In the genomic region with DNA sequence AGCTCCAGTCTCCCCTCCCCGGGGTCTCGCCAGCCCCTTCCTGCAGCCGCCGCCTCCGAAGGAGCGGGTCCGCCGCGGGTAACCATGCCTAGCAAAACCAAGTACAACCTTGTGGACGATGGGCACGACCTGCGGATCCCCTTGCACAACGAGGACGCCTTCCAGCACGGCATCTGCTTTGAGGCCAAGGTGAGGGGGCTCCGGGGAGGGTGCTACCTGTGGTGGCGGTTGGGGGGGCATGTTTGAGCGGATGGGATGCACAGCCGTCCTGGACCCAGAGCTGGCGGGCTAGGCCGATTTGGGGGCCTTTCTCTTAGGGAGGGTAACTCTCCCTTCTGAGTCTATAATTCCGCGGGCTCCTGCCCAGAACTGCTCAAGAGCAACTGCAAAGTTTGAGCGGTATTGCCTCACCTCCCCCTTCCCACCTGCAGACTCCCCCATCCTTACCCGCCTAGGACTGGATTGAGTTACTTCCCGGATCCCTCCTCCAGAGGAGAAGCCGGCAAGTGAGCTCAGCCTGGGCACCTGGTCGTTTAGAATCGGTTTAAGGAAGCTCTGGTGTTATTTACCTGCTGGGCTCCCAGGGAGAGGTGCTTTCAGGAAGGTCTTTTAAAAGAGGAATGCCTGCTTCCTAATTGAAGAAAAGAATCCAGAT, we compare ENCODE assay signal across 8 cellular contexts. TPM values are rescaled to one million over a fixed set of nuclear protein-coding genes. Genes with fewer than 3 reads are reported as not detected.
DNase-seq lines count a peak whose midpoint lies in the region; ATAC-seq and TF ChIP-seq lines count a peak whose summit lies in the region.

No MANE protein-coding gene starts in this region.

- H3K27me3 ChIP-seq in CD4-positive, CD25-positive, alpha-beta regulatory T cell (ENCODE audit: control insufficient read depth, insufficient read depth, low read length), result peaks cover 47% of the 10 kb centered on the region

- ATAC-seq in CD4-positive, CD25-positive, alpha-beta regulatory T cell (ENCODE audit: low read depth in 2 of 2), result peak in 1 of 2 donors; percentile 6
- ATAC-seq in HG03175 (IDR thresholded peaks at IDR 0.05; ENCODE audit: unreplicated experiment), result peak; percentile 4
- no peak for ATAC-seq in GM19351 (IDR thresholded peaks at IDR 0.05; ENCODE audit: unreplicated experiment)
- ATAC-seq in HG02981 (IDR thresholded peaks at IDR 0.05; ENCODE audit: unreplicated experiment), result no peak

- H3K27ac Mint-ChIP-seq in CD4-positive, CD25-positive, alpha-beta regulatory T cell, result no peak overlapping the region
- no peak overlapping the region for H3K27ac Mint-ChIP-seq in glutamatergic neuron (ENCODE audit: unreplicated experiment)

- H3K4me3 Mint-ChIP-seq in CD4-positive, CD25-positive, alpha-beta regulatory T cell, result peak overlapping the region; percentile 78 to 87 (median 80)
- peak overlapping the region; percentile 60 for H3K4me3 Mint-ChIP-seq in glutamatergic neuron (ENCODE audit: unreplicated experiment)

- peaks cover 0 to 4% (median 0%) of the 10 kb centered on the region in 7 donors for H3K9me3 Mint-ChIP-seq in CD4-positive, CD25-positive, alpha-beta regulatory T cell
- H3K9me3 Mint-ChIP-seq in glutamatergic neuron (ENCODE audit: unreplicated experiment), result no peaks in the 10 kb centered on the region

- peaks cover 58% of the 10 kb centered on the region for H3K27me3 Mint-ChIP-seq in CD4-positive, CD25-positive, alpha-beta regulatory T cell
- peaks cover 4% of the 10 kb centered on the region for H3K27me3 Mint-ChIP-seq in glutamatergic neuron (ENCODE audit: unreplicated experiment)

- no peaks in the 10 kb centered on the region for H3K36me3 Mint-ChIP-seq in CD4-positive, CD25-positive, alpha-beta regulatory T cell
- H3K36me3 Mint-ChIP-seq in glutamatergic neuron (ENCODE audit: unreplicated experiment), result no peaks in the 10 kb centered on the region

- H3K4me3 ChIP-seq in CD4-positive, CD25-positive, alpha-beta regulatory T cell (ENCODE audit: low read depth, low read length), result peak overlapping the region; percentile 44
- H3K4me3 ChIP-seq in retinal pigment epithelial cell (ENCODE audit: low read length), result peak overlapping the region; percentile 88

- no peaks in the 10 kb centered on the region for H3K9me3 ChIP-seq in CD4-positive, CD25-positive, alpha-beta regulatory T cell (ENCODE audit: control insufficient read depth in 2 of 2, low read length in 2 of 2)

- TF ChIP-seq CTCF in glutamatergic neuron (IDR thresholded peaks at IDR 0.05; ENCODE audit: partially characterized antibody, unreplicated experiment) (no peak), retinal pigment epithelial cell (conservative IDR thresholded peaks at IDR 0.05; ENCODE audit: low read depth, low read length) (no peak)

- DNase-seq in CD4-positive, CD25-positive, alpha-beta regulatory T cell, result peak in 1 of 3 donors; percentile 2
- peak; percentile 1 for DNase-seq in activated CD4-positive, alpha-beta T cell treated with anti-CD3 and anti-CD28 coated beads, Interleukin-2, amount 50 U/mL, for 1 hour
- DNase-seq in glutamatergic neuron (no peak), retinal pigment epithelial cell (ENCODE audit: low read depth) (no peak), ecto neural progenitor cell (ENCODE audit: low spot score) (no peak)

- peaks cover 0 to 12% (median 5%) of the 10 kb centered on the region in 4 donors for H3K4me1 Mint-ChIP-seq in CD4-positive, CD25-positive, alpha-beta regulatory T cell
- H3K4me1 Mint-ChIP-seq in glutamatergic neuron (ENCODE audit: low read depth, unreplicated experiment), result peaks cover 2% of the 10 kb centered on the region

- H3K27ac ChIP-seq in CD4-positive, CD25-positive, alpha-beta regulatory T cell (ENCODE audit: insufficient read depth, low read length, poor library complexity, severe bottlenecking), result no peak overlapping the region

- H3K36me3 ChIP-seq in CD4-positive, CD25-positive, alpha-beta regulatory T cell (ENCODE audit: control insufficient read depth, insufficient read depth, low read length), result no peaks in the 10 kb centered on the region

- H3K4me1 ChIP-seq in CD4-positive, CD25-positive, alpha-beta regulatory T cell (ENCODE audit: control insufficient read depth, insufficient read depth, low read length, poor library complexity, severe bottlenecking), result peaks cover 16% of the 10 kb centered on the region

RNA-seq across cellular contexts. Expression of gene NOS1AP, which starts 0.7 kb away (rescaled TPM):
- not detected for total RNA-seq in CD4-positive, CD25-positive, alpha-beta regulatory T cell
- not detected for polyA plus RNA-seq in CD4-positive, CD25-positive, alpha-beta regulatory T cell
- total RNA-seq in glutamatergic neuron (ENCODE audit: unreplicated experiment), result 12.7 TPM

RNA-seq across cellular contexts. Expression of gene OLFML2B, which starts 46.6 kb away (rescaled TPM):
- not detected for total RNA-seq in CD4-positive, CD25-positive, alpha-beta regulatory T cell
- under 1 TPM in 1 of 4 donors, not detected in 3; 0.15 TPM for polyA plus RNA-seq in CD4-positive, CD25-positive, alpha-beta regulatory T cell
- total RNA-seq in glutamatergic neuron (ENCODE audit: unreplicated experiment), result 56.5 TPM

Comparison
In these comparisons a context has a peak if more than half of its experiments do, and no peak if none do; other contexts are left out.
1. RNA of gene NOS1AP, which starts 0.7 kb away (total RNA-seq): 12.7 TPM in glutamatergic neuron (single experiment); not detected in CD4-positive, CD25-positive, alpha-beta regulatory T cell (single experiment); every median in the first group is over 10 times any median in the second.
2. RNA of gene OLFML2B, which starts 46.6 kb away (total RNA-seq): 56.5 TPM in glutamatergic neuron (single experiment); not detected in CD4-positive, CD25-positive, alpha-beta regulatory T cell (single experiment); every median in the first group is over 10 times any median in the second.